Comparison of ENCODE assay signal across 8 cellular contexts in the genomic region with DNA sequence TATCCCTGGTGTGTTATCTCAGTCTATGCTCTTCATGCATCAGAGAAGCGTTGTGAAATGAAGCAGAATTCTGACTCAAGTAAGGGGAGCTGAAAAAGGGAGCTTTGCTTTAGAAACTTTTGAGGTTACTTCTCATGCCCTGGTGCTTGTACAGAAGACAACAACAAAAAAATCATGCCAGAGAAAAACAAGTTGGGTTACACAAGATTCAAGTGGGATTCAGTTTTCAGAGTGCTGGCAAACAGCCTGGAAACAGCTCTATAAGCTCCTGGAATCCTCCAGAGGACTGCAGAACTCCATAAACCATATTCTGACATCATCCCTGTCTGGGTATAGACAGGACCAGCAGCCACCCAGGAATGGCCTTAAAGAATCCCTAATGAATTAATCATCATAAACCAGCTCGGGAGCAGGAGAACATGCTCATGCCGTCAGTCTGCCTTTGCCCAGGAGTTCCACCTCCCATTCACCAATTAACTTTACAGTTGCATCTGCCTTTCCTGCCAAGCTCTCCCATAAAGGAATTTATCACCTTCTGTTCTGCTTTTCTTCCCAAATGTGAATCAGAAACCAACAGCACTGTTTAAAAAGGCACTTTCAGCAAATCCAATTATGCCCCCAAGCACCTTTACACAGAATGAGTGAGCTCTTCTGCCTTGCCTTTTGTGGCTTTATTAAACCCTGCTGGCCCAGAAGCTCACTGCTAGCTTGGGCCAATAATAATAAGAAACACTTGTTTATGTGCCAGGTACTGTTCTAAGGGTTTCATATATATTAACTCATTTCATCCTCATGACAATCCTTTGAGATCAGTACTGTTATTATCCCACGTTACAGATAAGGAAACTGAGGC. TPM values are rescaled to one million over a fixed set of nuclear protein-coding genes. Genes with fewer than 3 reads are reported as not detected.
DNase-seq lines count a peak whose midpoint lies in the region; ATAC-seq and TF ChIP-seq lines count a peak whose summit lies in the region.

No MANE protein-coding gene starts in this region.

- peak; percentile 15 for TF ChIP-seq CTCF in epithelial cell of esophagus (IDR thresholded peaks at IDR 0.05; ENCODE audit: insufficient read depth, low read depth, low read length, missing control alignments)

- peak; percentile 55 for ATAC-seq in GM18868 (IDR thresholded peaks at IDR 0.05; ENCODE audit: unreplicated experiment)
- peak; percentile 29 for ATAC-seq in sciatic nerve
- ATAC-seq in GM21717 (IDR thresholded peaks at IDR 0.05; ENCODE audit: unreplicated experiment), result no peak
- ATAC-seq in GM21390 (IDR thresholded peaks at IDR 0.05; ENCODE audit: unreplicated experiment), result no peak

- intact Hi-C loops in sciatic nerve (cut with DNase I) (no loop called here), cardiac septum (cut with DNase I) (no loop called here)

- DNase-seq in NCI-H446 (lab: John Stamatoyannopoulos, UW) (peak; percentile 48 to 81), epithelial cell of esophagus (ENCODE audit: low read depth) (peak; percentile 97), sciatic nerve (ENCODE audit: low spot score) (no peak), OCI-M2 (lab: John Stamatoyannopoulos, UW; ENCODE audit: unreplicated experiment) (no peak), cardiac septum (ENCODE audit: low spot score) (no peak)

- no peak overlapping the region for H3K4me3 ChIP-seq in epithelial cell of esophagus (ENCODE audit: low read length)

RNA-seq across cellular contexts. Expression of a gene that starts 54.5 kb away (rescaled TPM):
- 85.0 TPM for total RNA-seq in sciatic nerve
- 65.5 TPM for total RNA-seq in cardiac septum

Comparison
In these comparisons a context has a peak if more than half of its experiments do, and no peak if none do; other contexts are left out.
1. ATAC-seq: peak in GM18868 (single experiment) and sciatic nerve (single experiment); none in GM21717 (single experiment) and GM21390 (single experiment).
2. DNase-seq: peak in NCI-H446 (2 of 2) and epithelial cell of esophagus (single experiment); none in sciatic nerve (single experiment), OCI-M2 (single experiment) and cardiac septum (single experiment).